Comparison of ENCODE assay signal across 8 cellular contexts in the genomic region with DNA sequence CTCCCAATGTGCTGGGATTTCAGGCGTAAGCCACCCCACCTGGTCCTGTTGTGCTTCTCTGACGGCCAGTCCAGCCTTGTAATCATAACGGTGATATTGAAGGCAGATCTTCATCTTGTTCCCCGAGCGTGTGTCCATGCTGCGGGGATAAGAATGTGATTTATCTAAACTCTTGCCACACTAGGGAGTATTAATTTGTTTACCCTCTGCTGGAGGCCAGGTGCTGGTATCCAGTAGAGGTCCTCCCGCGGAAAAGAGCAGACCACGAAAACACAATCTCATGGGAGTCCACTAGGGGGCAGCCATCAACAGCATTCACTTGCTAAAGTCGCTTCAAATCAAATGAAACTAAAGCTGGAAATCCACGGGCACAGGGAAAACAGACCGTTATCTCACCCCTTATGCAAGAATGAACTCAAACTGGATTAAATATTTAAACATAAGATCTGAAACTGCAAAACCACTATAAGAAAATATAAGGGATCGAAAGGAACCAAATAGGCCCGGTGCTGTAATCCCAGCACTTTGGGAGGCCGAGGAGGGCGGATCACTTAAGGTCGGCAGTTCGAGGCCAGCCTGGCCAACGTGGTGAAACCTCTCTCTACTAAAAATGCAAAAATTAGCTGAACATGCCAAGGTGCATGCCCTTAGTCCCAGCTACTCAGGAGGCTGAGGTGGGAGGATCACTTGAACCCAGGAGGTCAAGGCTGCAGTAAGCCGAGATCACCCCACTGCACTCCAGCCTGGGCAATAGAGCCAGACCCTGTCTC. TPM values are rescaled to one million over a fixed set of nuclear protein-coding genes. Genes with fewer than 3 reads are reported as not detected.
DNase-seq lines count a peak whose midpoint lies in the region; ATAC-seq and TF ChIP-seq lines count a peak whose summit lies in the region.

No MANE protein-coding gene starts in this region.

- peak; percentile 70 for DNase-seq in COLO829 (ENCODE audit: low spot score)
- peak; percentile 38 for DNase-seq in OCI-M2 (lab: John Stamatoyannopoulos, UW; ENCODE audit: unreplicated experiment)
- peak; percentile 70 for DNase-seq in activated T-cell treated with anti-CD3 and anti-CD28 coated beads for 24 hours (ENCODE audit: low read depth)
- peak; percentile 88 for DNase-seq in epithelial cell of esophagus (ENCODE audit: low read depth)
- peak; percentile 87 for DNase-seq in myocyte (ENCODE audit: low read depth)
- peak; percentile 31 to 59 for DNase-seq in stimulated activated CD8-positive, alpha-beta memory T cell treated with anti-CD3 and anti-CD28 coated beads, Interleukin-7, amount 100 ng/mL, for 1 hour (ENCODE audit: low read depth in 2 of 2)

- peak; percentile 84 for TF ChIP-seq RAD21 in Ishikawa (IDR thresholded peaks at IDR 0.05; ENCODE audit: low read depth)

- no peak for ATAC-seq in HG02938 (IDR thresholded peaks at IDR 0.05; ENCODE audit: unreplicated experiment)

- no peak for TF ChIP-seq EP300 in Ishikawa (IDR thresholded peaks at IDR 0.05; ENCODE audit: borderline replicate concordance)

- no peak overlapping the region for H3K4me3 ChIP-seq in epithelial cell of esophagus (ENCODE audit: low read length)

- TF ChIP-seq CTCF in epithelial cell of esophagus (IDR thresholded peaks at IDR 0.05; ENCODE audit: insufficient read depth, low read depth, low read length, missing control alignments): peak; percentile 96

TF ChIP-seq in Ishikawa, 13 proteins besides CTCF, POLR2A, EP300 and RAD21:
- TF ChIP-seq CEBPB (IDR thresholded peaks at IDR 0.05) (no peak), MAX (IDR thresholded peaks at IDR 0.05) (no peak), TEAD4 (IDR thresholded peaks at IDR 0.05) (no peak), TCF12 (IDR thresholded peaks at IDR 0.05; ENCODE audit: low read depth) (no peak), YY1 (IDR thresholded peaks at IDR 0.05; ENCODE audit: low read depth) (no peak), CREB1 (IDR thresholded peaks at IDR 0.05; ENCODE audit: low read depth) (no peak), TAF1 (IDR thresholded peaks at IDR 0.05; ENCODE audit: low read depth) (no peak), EGR1 (IDR thresholded peaks at IDR 0.05) (no peak), FOXM1 (IDR thresholded peaks at IDR 0.05; ENCODE audit: borderline replicate concordance, low read depth) (no peak)
- TF ChIP-seq, protein P1, sequence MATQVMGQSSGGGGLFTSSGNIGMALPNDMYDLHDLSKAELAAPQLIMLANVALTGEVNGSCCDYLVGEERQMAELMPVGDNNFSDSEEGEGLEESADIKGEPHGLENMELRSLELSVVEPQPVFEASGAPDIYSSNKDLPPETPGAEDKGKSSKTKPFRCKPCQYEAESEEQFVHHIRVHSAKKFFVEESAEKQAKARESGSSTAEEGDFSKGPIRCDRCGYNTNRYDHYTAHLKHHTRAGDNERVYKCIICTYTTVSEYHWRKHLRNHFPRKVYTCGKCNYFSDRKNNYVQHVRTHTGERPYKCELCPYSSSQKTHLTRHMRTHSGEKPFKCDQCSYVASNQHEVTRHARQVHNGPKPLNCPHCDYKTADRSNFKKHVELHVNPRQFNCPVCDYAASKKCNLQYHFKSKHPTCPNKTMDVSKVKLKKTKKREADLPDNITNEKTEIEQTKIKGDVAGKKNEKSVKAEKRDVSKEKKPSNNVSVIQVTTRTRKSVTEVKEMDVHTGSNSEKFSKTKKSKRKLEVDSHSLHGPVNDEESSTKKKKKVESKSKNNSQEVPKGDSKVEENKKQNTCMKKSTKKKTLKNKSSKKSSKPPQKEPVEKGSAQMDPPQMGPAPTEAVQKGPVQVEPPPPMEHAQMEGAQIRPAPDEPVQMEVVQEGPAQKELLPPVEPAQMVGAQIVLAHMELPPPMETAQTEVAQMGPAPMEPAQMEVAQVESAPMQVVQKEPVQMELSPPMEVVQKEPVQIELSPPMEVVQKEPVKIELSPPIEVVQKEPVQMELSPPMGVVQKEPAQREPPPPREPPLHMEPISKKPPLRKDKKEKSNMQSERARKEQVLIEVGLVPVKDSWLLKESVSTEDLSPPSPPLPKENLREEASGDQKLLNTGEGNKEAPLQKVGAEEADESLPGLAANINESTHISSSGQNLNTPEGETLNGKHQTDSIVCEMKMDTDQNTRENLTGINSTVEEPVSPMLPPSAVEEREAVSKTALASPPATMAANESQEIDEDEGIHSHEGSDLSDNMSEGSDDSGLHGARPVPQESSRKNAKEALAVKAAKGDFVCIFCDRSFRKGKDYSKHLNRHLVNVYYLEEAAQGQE (IDR thresholded peaks at IDR 0.05; ENCODE audit: low read depth): no peak
- TF ChIP-seq, protein P2, sequence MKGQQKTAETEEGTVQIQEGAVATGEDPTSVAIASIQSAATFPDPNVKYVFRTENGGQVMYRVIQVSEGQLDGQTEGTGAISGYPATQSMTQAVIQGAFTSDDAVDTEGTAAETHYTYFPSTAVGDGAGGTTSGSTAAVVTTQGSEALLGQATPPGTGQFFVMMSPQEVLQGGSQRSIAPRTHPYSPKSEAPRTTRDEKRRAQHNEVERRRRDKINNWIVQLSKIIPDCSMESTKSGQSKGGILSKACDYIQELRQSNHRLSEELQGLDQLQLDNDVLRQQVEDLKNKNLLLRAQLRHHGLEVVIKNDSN (IDR thresholded peaks at IDR 0.05): no peak

RNA-seq across cellular contexts. Expression of gene RBBP6, which starts 22.3 kb away (rescaled TPM):
- 38.4 and 56.4 TPM in 2 replicates for total RNA-seq in myocyte
- polyA plus RNA-seq in myocyte (2012): 11.3 TPM

Comparison
In these comparisons a context has a peak if more than half of its experiments do, and no peak if none do; other contexts are left out.
1. DNase-seq: peak in every context shown above with its lines; median percentile 88 in epithelial cell of esophagus; 87 in myocyte; 70 in COLO829; 70 in activated T-cell treated with anti-CD3 and anti-CD28 coated beads for 24 hours; 45 in stimulated activated CD8-positive, alpha-beta memory T cell treated with anti-CD3 and anti-CD28 coated beads, Interleukin-7, amount 100 ng/mL, for 1 hour; 38 in OCI-M2.